ENCODE assay signal across 23 cellular contexts in the genomic region with DNA sequence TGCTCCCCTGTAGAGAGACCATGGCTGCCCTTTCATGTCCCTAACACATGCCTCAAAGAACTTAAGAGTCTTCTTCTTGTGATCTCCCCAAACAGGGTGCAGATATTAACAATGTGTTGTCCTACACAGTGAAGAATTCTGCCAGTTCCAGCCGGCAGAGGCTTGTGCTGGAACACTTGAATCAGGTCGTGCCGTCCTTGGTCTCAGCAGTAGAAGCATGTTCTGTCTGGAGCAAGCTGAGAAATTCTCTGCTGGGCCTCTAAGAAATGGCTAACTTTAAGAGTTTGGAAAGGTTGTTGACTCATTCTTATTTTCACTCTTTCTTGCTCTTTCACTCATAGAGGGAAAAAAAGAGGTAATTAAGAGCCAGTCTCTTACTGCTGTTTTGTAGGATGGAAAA.
DNase-seq lines count a peak whose midpoint lies in the region; ATAC-seq and TF ChIP-seq lines count a peak whose summit lies in the region.
"Had no signal": no experiment of that assay in that cellular context is flagged by ENCODE, and none has a peak within 500 bp of the region (broad histone marks: within the 10 kb centered on the region; RNA-seq: fewer than 3 reads in every experiment).

No MANE protein-coding gene starts in this region.

- H3K36me3 ChIP-seq in GM23338 (ENCODE audit: insufficient read depth) (0 out of 2 replicates have a peak, but pooled peaks cover 2% of the 10 kb centered on the region), right atrium auricular region (no peaks in the 10 kb centered on the region)

- peaks cover 54% of the 10 kb centered on the region for H3K4me1 ChIP-seq in GM23338 (ENCODE audit: insufficient read depth)
- H3K4me1 ChIP-seq in right atrium auricular region: peaks cover 0 to 6% of the 10 kb centered on the region in 2 donors
- H3K4me1 ChIP-seq: A549 had no signal

- 0 out of 2 replicates have a peak overlapping the region, but pooled peaks have one; percentile 3 for H3K4me2 ChIP-seq in GM23338
- H3K4me2 ChIP-seq: A549 had no signal

- TF ChIP-seq CTCF in GM23338 (conservative IDR thresholded peaks at IDR 0.05; ENCODE audit: low read depth in 2 of 2): no peak
- TF ChIP-seq CTCF in right atrium auricular region (IDR thresholded peaks at IDR 0.05): no peak
- no peak for TF ChIP-seq CTCF in progenitor cell of endocrine pancreas (IDR thresholded peaks at IDR 0.05; ENCODE audit: unreplicated experiment)

- peaks cover 95% of the 10 kb centered on the region for H3K79me2 ChIP-seq in GM23338 (replicated peaks; ENCODE audit: insufficient read depth)

- H3K9me2 ChIP-seq in GM23338 (ENCODE audit: insufficient read depth): no peaks in the 10 kb centered on the region

- no peak overlapping the region for H2AFZ ChIP-seq in GM23338

- H3K9me3 Mint-ChIP-seq in GM23338: no peaks in the 10 kb centered on the region; the same call in 2 of the 3 replicates
- H3K9me3 Mint-ChIP-seq in progenitor cell of endocrine pancreas (ENCODE audit: low read depth): no peaks in the 10 kb centered on the region
- H3K9me3 Mint-ChIP-seq: activated naive CD8-positive, alpha-beta T cell treated with anti-CD3 and anti-CD28 coated beads, Interleukin-2, amount 10 ng/mL, durations not matched to agents 7 days and 5 days; IgD-negative memory B cell; memory B cell; natural killer cell treated with Interleukin-12 subunit alpha and Interleukin-12 subunit beta and Interleukin-15 and Interleukin-18, amount 100 ng/mL, for 72 hours; T-cell had no signal

- no peaks in the 10 kb centered on the region for H3K9me3 ChIP-seq in right atrium auricular region
- H3K9me3 ChIP-seq: A549 had no signal

- peaks cover 12% of the 10 kb centered on the region for H3K27me3 Mint-ChIP-seq in GM23338 (ENCODE audit: insufficient read depth, low read depth, poor library complexity)
- H3K27me3 Mint-ChIP-seq in progenitor cell of endocrine pancreas: no peaks in the 10 kb centered on the region
- H3K27me3 Mint-ChIP-seq: IgD-negative memory B cell; memory B cell; natural killer cell treated with Interleukin-12 subunit alpha and Interleukin-12 subunit beta and Interleukin-15 and Interleukin-18, amount 100 ng/mL, for 72 hours; T-cell had no signal

- no peak for ATAC-seq in GM23338
- ATAC-seq in GM18868 (IDR thresholded peaks at IDR 0.05; ENCODE audit: unreplicated experiment): no peak
- ATAC-seq in GM18873 (IDR thresholded peaks at IDR 0.05; ENCODE audit: low FRiP score, unreplicated experiment): no peak
- ATAC-seq: A549; activated CD8-positive, alpha-beta memory T cell treated with anti-CD3 and anti-CD28 coated beads, Interleukin-2, amount 10 ng/mL, durations not matched to agents 7 days and 5 days; natural killer cell treated with Interleukin-12 subunit alpha and Interleukin-12 subunit beta and Interleukin-15 and Interleukin-18, amount 100 ng/mL, for 72 hours; T-cell had no signal

- H3K27ac ChIP-seq in GM23338 (ENCODE audit: low read depth): peak overlapping the region; percentile 46
- peak overlapping the region; percentile 1 for H3K27ac ChIP-seq in right atrium auricular region
- H3K27ac ChIP-seq: A549 had no signal

- H4K20me1 ChIP-seq in GM23338 (replicated peaks; ENCODE audit: insufficient read depth): peaks cover 32% of the 10 kb centered on the region

- H3K27me3 ChIP-seq in GM23338 (ENCODE audit: insufficient read depth) (no peaks in the 10 kb centered on the region), right atrium auricular region (no peaks in the 10 kb centered on the region)

- H3K4me3 ChIP-seq in GM23338 (no peak overlapping the region), right atrium auricular region (no peak overlapping the region)
- H3K4me3 ChIP-seq: A549 had no signal

- no peak overlapping the region for H3K4me3 Mint-ChIP-seq in GM23338
- H3K4me3 Mint-ChIP-seq in progenitor cell of endocrine pancreas (ENCODE audit: low read depth): no peak overlapping the region
- H3K4me3 Mint-ChIP-seq: activated CD8-positive, alpha-beta memory T cell treated with anti-CD3 and anti-CD28 coated beads, Interleukin-2, amount 10 ng/mL, durations not matched to agents 7 days and 5 days; activated naive CD8-positive, alpha-beta T cell treated with anti-CD3 and anti-CD28 coated beads, Interleukin-2, amount 10 ng/mL, durations not matched to agents 7 days and 5 days; IgD-negative memory B cell; memory B cell; natural killer cell treated with Interleukin-12 subunit alpha and Interleukin-12 subunit beta and Interleukin-15 and Interleukin-18, amount 100 ng/mL, for 72 hours; T-cell had no signal

- H3K4me1 Mint-ChIP-seq in GM23338 (peaks cover 40% of the 10 kb centered on the region), progenitor cell of endocrine pancreas (ENCODE audit: low read depth) (no peaks in the 10 kb centered on the region)
- H3K4me1 Mint-ChIP-seq: activated CD8-positive, alpha-beta memory T cell treated with anti-CD3 and anti-CD28 coated beads, Interleukin-2, amount 10 ng/mL, durations not matched to agents 7 days and 5 days; activated naive CD8-positive, alpha-beta T cell treated with anti-CD3 and anti-CD28 coated beads, Interleukin-2, amount 10 ng/mL, durations not matched to agents 7 days and 5 days; T-cell had no signal

- H3K36me3 Mint-ChIP-seq in GM23338 (ENCODE audit: low read depth): peaks cover 37% of the 10 kb centered on the region
- H3K36me3 Mint-ChIP-seq in progenitor cell of endocrine pancreas (ENCODE audit: insufficient read depth): peaks cover 2% of the 10 kb centered on the region
- H3K36me3 Mint-ChIP-seq: activated CD8-positive, alpha-beta memory T cell treated with anti-CD3 and anti-CD28 coated beads, Interleukin-2, amount 10 ng/mL, durations not matched to agents 7 days and 5 days; activated naive CD8-positive, alpha-beta T cell treated with anti-CD3 and anti-CD28 coated beads, Interleukin-2, amount 10 ng/mL, durations not matched to agents 7 days and 5 days; IgD-negative memory B cell; memory B cell; natural killer cell treated with Interleukin-12 subunit alpha and Interleukin-12 subunit beta and Interleukin-15 and Interleukin-18, amount 100 ng/mL, for 72 hours; T-cell had no signal

- H3K27ac Mint-ChIP-seq in GM23338 (peak overlapping the region; percentile 42), progenitor cell of endocrine pancreas (peak overlapping the region; percentile 44)
- H3K27ac Mint-ChIP-seq: activated CD8-positive, alpha-beta memory T cell treated with anti-CD3 and anti-CD28 coated beads, Interleukin-2, amount 10 ng/mL, durations not matched to agents 7 days and 5 days; activated naive CD8-positive, alpha-beta T cell treated with anti-CD3 and anti-CD28 coated beads, Interleukin-2, amount 10 ng/mL, durations not matched to agents 7 days and 5 days; IgD-negative memory B cell; memory B cell; natural killer cell treated with Interleukin-12 subunit alpha and Interleukin-12 subunit beta and Interleukin-15 and Interleukin-18, amount 100 ng/mL, for 72 hours; T-cell had no signal

- 0 out of 2 replicates have a peak, but pooled peaks cover under 1% of the 10 kb centered on the region for H3F3A ChIP-seq in GM23338 (replicated peaks; ENCODE audit: low read depth)

- no peak for DNase-seq in GM23338 (ENCODE audit: low spot score)
- DNase-seq in cerebellum (ENCODE audit: low spot score): peak; percentile 23
- no peak for DNase-seq in right atrium auricular region (ENCODE audit: low spot score)
- no peak for DNase-seq in progenitor cell of endocrine pancreas (ENCODE audit: low spot score, unreplicated experiment)
- DNase-seq in RKO (ENCODE audit: low spot score): no peak
- DNase-seq in NCI-H187 treated with DMSO at 0.1 percent for 48 hours (lab: John Stamatoyannopoulos, UW): no peak
- DNase-seq: activated CD4-positive, alpha-beta T cell treated with anti-CD3 and anti-CD28 coated beads for 48 hours; activated CD8-positive, alpha-beta memory T cell treated with anti-CD3 and anti-CD28 coated beads, Interleukin-2, amount 10 ng/mL, durations not matched to agents 7 days and 5 days; activated naive CD8-positive, alpha-beta T cell treated with anti-CD3 and anti-CD28 coated beads, Interleukin-2, amount 10 ng/mL, durations not matched to agents 7 days and 5 days; cortex of kidney; NCI-H1436 treated with DMSO at 0.1 percent for 48 hours; NCI-H2171 treated with DMSO at 0.1 percent for 48 hours; NCI-H774; retina; SHP77 treated with DMSO at 0.1 percent for 48 hours; stimulated activated CD4-positive, alpha-beta T cell treated with anti-CD3 and anti-CD28 coated beads, Interleukin-12 subunit alpha, Interleukin-12 subunit beta, amount 100 ng/mL, for 4 hours; T-cell had no signal

TF ChIP-seq in GM23338, 12 proteins besides CTCF, POLR2A, EP300 and RAD21 (continues in another document):
- no peak for TF ChIP-seq EZH2 (IDR thresholded peaks at IDR 0.05; ENCODE audit: low read depth, unreplicated experiment)
- no peak for TF ChIP-seq NANOG (IDR thresholded peaks at IDR 0.05; ENCODE audit: borderline replicate concordance)
- no peak for TF ChIP-seq POLR2AphosphoS5 (IDR thresholded peaks at IDR 0.05; ENCODE audit: low read depth)
